ENCODE assay signal across 8 cellular contexts in genomic region chr5:138753794-138754698, GRCh38. TPM values are rescaled to one million over a fixed set of nuclear protein-coding genes. Genes with fewer than 3 reads are reported as not detected.
A peak's percentile ranks its signal among the peaks of the same experiment; 100 is the strongest.
DNase-seq lines count a peak whose midpoint lies in the region; ATAC-seq and TF ChIP-seq lines count a peak whose summit lies in the region.

No MANE protein-coding gene starts in this region.

- H3K4me3 Mint-ChIP-seq in activated T-helper 17 cell treated with anti-CD3 and anti-CD28 coated beads, Interleukin-2, amount 50 U/mL, for 72 hours: peak overlapping the region; percentile 89
- peak overlapping the region; percentile 58 to 86 (median 75) for H3K4me3 Mint-ChIP-seq in naive thymus-derived CD8-positive, alpha-beta T cell

- H3K27me3 ChIP-seq in stomach smooth muscle (ENCODE audit: control insufficient read depth in 1 of 2, insufficient read depth in 2 of 2, low read length in 2 of 2): no peaks in the 10 kb centered on the region

- peak; percentile 27 for ATAC-seq in HG03280 (IDR thresholded peaks at IDR 0.05; ENCODE audit: unreplicated experiment)
- peak; percentile 40 for ATAC-seq in activated T-helper 17 cell treated with anti-CD3 and anti-CD28 coated beads, Interleukin-2, amount 50 U/mL, for 72 hours (replicated peaks)
- ATAC-seq in naive thymus-derived CD8-positive, alpha-beta T cell: peak in 1 of 2 donors; percentile 6
- no peak for ATAC-seq in HG03460 (IDR thresholded peaks at IDR 0.05; ENCODE audit: unreplicated experiment)

- H3K4me3 ChIP-seq in stomach smooth muscle (ENCODE audit: low read length in 2 of 2): peak overlapping the region; percentile 85 to 86

- H3K9me3 ChIP-seq in stomach smooth muscle (ENCODE audit: control insufficient read depth in 2 of 2, low read length in 2 of 2): no peaks in the 10 kb centered on the region

- DNase-seq in GM10266 (ENCODE audit: extremely low spot score): peak; percentile 49
- peak; percentile 25 for DNase-seq in NOMO-1 treated with dmso at 0.1 percent for 144 hours (lab: John Stamatoyannopoulos, UW; ENCODE audit: unreplicated experiment)
- DNase-seq in fibroblast of the conjunctiva (ENCODE audit: low read depth): peak; percentile 89
- DNase-seq in naive thymus-derived CD8-positive, alpha-beta T cell: peak in 4 of 10 donors; percentile 9 to 20 (median 16)

- H3K27ac Mint-ChIP-seq in activated T-helper 17 cell treated with anti-CD3 and anti-CD28 coated beads, Interleukin-2, amount 50 U/mL, for 72 hours: peak overlapping the region; percentile 88
- peak overlapping the region in 3 of 10 donors; percentile 1 to 64 (median 3) for H3K27ac Mint-ChIP-seq in naive thymus-derived CD8-positive, alpha-beta T cell

- H3K9ac ChIP-seq in stomach smooth muscle (ENCODE audit: low read length in 2 of 2): peak overlapping the region; percentile 93 to 94

- no peak for TF ChIP-seq CTCF in GM10266 (IDR thresholded peaks at IDR 0.05; ENCODE audit: control insufficient read depth, insufficient read depth, low read depth, missing control alignments)

- peaks cover 30% of the 10 kb centered on the region for H3K4me1 ChIP-seq in stomach smooth muscle (ENCODE audit: control insufficient read depth, insufficient read depth, low read length)

- H3K27me3 Mint-ChIP-seq in activated T-helper 17 cell treated with anti-CD3 and anti-CD28 coated beads, Interleukin-2, amount 50 U/mL, for 72 hours: peaks cover 13% of the 10 kb centered on the region
- H3K27me3 Mint-ChIP-seq in naive thymus-derived CD8-positive, alpha-beta T cell: peaks cover 36 to 82% (median 48%) of the 10 kb centered on the region in 5 donors

- POLR2A ChIA-PET in naive thymus-derived CD8-positive, alpha-beta T cell (lab: Charles Lee): interaction anchor here (0.5 kb wide), 1 partner anchor 175 kb away, joined by 4 read pairs; no protein-coding TSS in a partner anchor

- H3K4me1 Mint-ChIP-seq in activated T-helper 17 cell treated with anti-CD3 and anti-CD28 coated beads, Interleukin-2, amount 50 U/mL, for 72 hours: peaks cover 29% of the 10 kb centered on the region
- H3K4me1 Mint-ChIP-seq in naive thymus-derived CD8-positive, alpha-beta T cell: peaks cover 7 to 18% (median 10%) of the 10 kb centered on the region in 4 donors

- H3K36me3 ChIP-seq in stomach smooth muscle (ENCODE audit: control insufficient read depth in 2 of 2, insufficient read depth in 2 of 2, low read length in 2 of 2): peaks cover 0 to 4% of the 10 kb centered on the region in 2 donors

- peak overlapping the region; percentile 93 for H3K27ac ChIP-seq in stomach smooth muscle (ENCODE audit: low read length)

- H3K36me3 Mint-ChIP-seq in activated T-helper 17 cell treated with anti-CD3 and anti-CD28 coated beads, Interleukin-2, amount 50 U/mL, for 72 hours (ENCODE audit: low read depth): peaks cover 31% of the 10 kb centered on the region
- peaks cover 3 to 15% (median 5%) of the 10 kb centered on the region in 3 donors for H3K36me3 Mint-ChIP-seq in naive thymus-derived CD8-positive, alpha-beta T cell

- H3K9me3 Mint-ChIP-seq in activated T-helper 17 cell treated with anti-CD3 and anti-CD28 coated beads, Interleukin-2, amount 50 U/mL, for 72 hours: no peaks in the 10 kb centered on the region
- H3K9me3 Mint-ChIP-seq in naive thymus-derived CD8-positive, alpha-beta T cell: peaks cover 0 to 34% (median 2%) of the 10 kb centered on the region in 9 donors

RNA-seq across cellular contexts. Expression of gene CTNNA1, which starts 0.8 kb away (rescaled TPM):
- total RNA-seq in activated T-helper 17 cell treated with anti-CD3 and anti-CD28 coated beads, Interleukin-2, amount 50 U/mL, for 72 hours: 10 to 100 TPM; 63.6 to 92.1 TPM
- 1 to 10 TPM; 5.1 to 5.7 TPM for total RNA-seq in naive thymus-derived CD8-positive, alpha-beta T cell
- polyA plus RNA-seq in naive thymus-derived CD8-positive, alpha-beta T cell: 1 to 10 TPM in 1 of 3 donors, under 1 TPM in 1, not detected in 1; 0.34 to 2.8 TPM

Comparison
In these comparisons a context has a peak if more than half of its experiments do, and no peak if none do; other contexts are left out.
1. RNA of gene CTNNA1, which starts 0.8 kb away (total RNA-seq): 63.6 to 92.1 TPM in activated T-helper 17 cell treated with anti-CD3 and anti-CD28 coated beads, Interleukin-2, amount 50 U/mL, for 72 hours; 5.1 to 5.7 TPM in naive thymus-derived CD8-positive, alpha-beta T cell; every median in the first group is over 4 times any median in the second.